Comparison of ENCODE assay signal across 41 cellular contexts in the genomic region with DNA sequence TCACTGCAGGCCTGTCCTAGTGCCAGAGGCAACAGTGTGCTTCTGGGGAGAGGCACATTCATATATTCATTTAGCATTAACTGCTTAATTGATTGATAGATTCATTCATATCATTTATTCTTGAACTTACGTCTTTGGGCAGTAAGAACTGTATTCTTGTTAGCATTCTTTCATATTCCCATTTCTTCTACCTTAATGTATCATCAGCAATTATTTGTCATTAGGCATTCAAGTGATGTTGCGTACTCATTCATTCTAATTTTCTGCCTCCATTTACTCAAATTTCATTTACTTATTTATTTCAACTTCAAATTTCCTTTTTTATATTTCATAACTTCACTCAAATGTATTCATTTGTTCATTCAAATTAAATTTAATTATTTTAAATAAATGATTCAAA. TPM values are rescaled to one million over a fixed set of nuclear protein-coding genes. Genes with fewer than 3 reads are reported as not detected.
DNase-seq lines count a peak whose midpoint lies in the region; ATAC-seq, FAIRE-seq and TF ChIP-seq lines count a peak whose summit lies in the region.
"Had no signal": no experiment of that assay in that cellular context is flagged by ENCODE, and none has a peak within 500 bp of the region (broad histone marks: within the 10 kb centered on the region; RNA-seq: fewer than 3 reads in every experiment).

No MANE protein-coding gene starts in this region.

- BruUV-seq in HepG2 (replicated peaks; lab: Mats Ljungman, UMichigan) (no TSS peak), K562 (replicated peaks; lab: Mats Ljungman, UMichigan) (no TSS peak)

- no peaks in the 10 kb centered on the region for H3K9me3 ChIP-seq in HepG2 (ENCODE audit: low read length)
- H3K9me3 ChIP-seq in right lobe of liver = no peaks in the 10 kb centered on the region
- no peaks in the 10 kb centered on the region for H3K9me3 ChIP-seq in A549
- H3K9me3 ChIP-seq in K562 (replicated peaks; ENCODE audit: control insufficient read depth, insufficient read depth, low read depth, low read length) = no peaks in the 10 kb centered on the region
- no peaks in the 10 kb centered on the region for H3K9me3 ChIP-seq in effector memory CD4-positive, alpha-beta T cell (ENCODE audit: control insufficient read depth, low read length)
- H3K9me3 ChIP-seq: BE2C had no signal

- H2AFZ ChIP-seq in HepG2 (ENCODE audit: low read length) = no peak overlapping the region
- no peak overlapping the region for H2AFZ ChIP-seq in K562 (ENCODE audit: low read depth, low read length)

- H3K27me3 ChIP-seq in HepG2 (ENCODE audit: control insufficient read depth in 1 of 2, insufficient read depth in 2 of 2, low read length in 2 of 2) = no peaks in the 10 kb centered on the region
- H3K27me3 ChIP-seq in right lobe of liver = no peaks in the 10 kb centered on the region
- peaks cover 9 to 20% of the 10 kb centered on the region in 2 experiments; a peak in 4 of 5 replicates for H3K27me3 ChIP-seq in K562 (ENCODE audit: control insufficient read depth in 2 of 2, insufficient read depth in 2 of 2, low read length in 2 of 2)
- no peaks in the 10 kb centered on the region for H3K27me3 ChIP-seq in effector memory CD4-positive, alpha-beta T cell (replicated peaks; ENCODE audit: control insufficient read depth, insufficient read depth, low read length, poor library complexity, severe bottlenecking)
- H3K27me3 ChIP-seq: BE2C; BLaER1; BLaER1 treated with 17β-estradiol and CSF1 and Interleukin-3, amounts not matched to agents 10 nM and 100 nM had no signal

- no peak for TF ChIP-seq POLR2A in HepG2 (IDR thresholded peaks at IDR 0.05; ENCODE audit: insufficient read depth in 1 of 2, low read depth in 2 of 2, low read length in 2 of 2)
- no peak for TF ChIP-seq POLR2A in right lobe of liver (IDR thresholded peaks at IDR 0.05)
- no peak for TF ChIP-seq POLR2A in A549 (IDR thresholded peaks at IDR 0.05; ENCODE audit: low read length)
- TF ChIP-seq POLR2A in K562 (conservative IDR thresholded peaks at IDR 0.05) = no peak

- H3K9me1 ChIP-seq in K562 (ENCODE audit: control insufficient read depth, insufficient read depth, low read length) = no peaks in the 10 kb centered on the region

- H3K4me2 ChIP-seq in HepG2 (ENCODE audit: low read depth, low read length) = no peak overlapping the region
- H3K4me2 ChIP-seq in A549 = no peak overlapping the region
- no peak overlapping the region for H3K4me2 ChIP-seq in K562 (ENCODE audit: insufficient read depth, low read length)
- H3K4me2 ChIP-seq: BLaER1; BLaER1 treated with 17β-estradiol and CSF1 and Interleukin-3, amounts not matched to agents 10 nM and 100 nM had no signal

- H3K27ac Mint-ChIP-seq in activated CD8-positive, alpha-beta T cell treated with anti-CD3 and anti-CD28 coated beads, Interleukin-2, amount 10 ng/mL, durations not matched to agents 7 days and 5 days = no peak overlapping the region
- H3K27ac Mint-ChIP-seq: B cell; CD14-positive monocyte; CD4-positive, alpha-beta memory T cell; CD4-positive, alpha-beta T cell; CD8-positive, alpha-beta memory T cell; CD8-positive, alpha-beta T cell had no signal

- H4K20me1 ChIP-seq in HepG2 (ENCODE audit: insufficient read depth, low read length) (no peaks in the 10 kb centered on the region), K562 (replicated peaks; ENCODE audit: control insufficient read depth, insufficient read depth, low read length) (no peaks in the 10 kb centered on the region)
- H4K20me1 ChIP-seq: BLaER1; BLaER1 treated with 17β-estradiol and CSF1 and Interleukin-3, amounts not matched to agents 10 nM and 100 nM had no signal

- H3K4me3 Mint-ChIP-seq in activated CD8-positive, alpha-beta T cell treated with anti-CD3 and anti-CD28 coated beads, Interleukin-2, amount 10 ng/mL, durations not matched to agents 7 days and 5 days = no peak overlapping the region
- H3K4me3 Mint-ChIP-seq: B cell; CD14-positive monocyte; CD4-positive, alpha-beta memory T cell; CD4-positive, alpha-beta T cell; CD8-positive, alpha-beta memory T cell; CD8-positive, alpha-beta T cell had no signal

- CTCF ChIA-PET in HepG2 (lab: Yijun Ruan, JAX; ENCODE audit: low intra/inter-chr PET ratio, low total read pairs) (no interaction called here), A549 (lab: Yijun Ruan, JAX) (no interaction called here), K562 (lab: Yijun Ruan, JAX; ENCODE audit: low intra/inter-chr PET ratio) (no interaction called here)
- CTCF ChIA-PET in activated CD8-positive, alpha-beta T cell treated with anti-CD3 and anti-CD28 coated beads, Interleukin-2, amount 10 ng/mL, durations not matched to agents 7 days and 5 days (lab: Charles Lee) = no interaction called here

- ATAC-seq in HepG2 = no peak
- ATAC-seq in right lobe of liver = no peak
- ATAC-seq in A549 = no peak
- ATAC-seq in K562 = no peak
- ATAC-seq in activated CD8-positive, alpha-beta T cell treated with anti-CD3 and anti-CD28 coated beads, Interleukin-2, amount 10 ng/mL, durations not matched to agents 7 days and 5 days = no peak
- ATAC-seq: CD8-positive, alpha-beta T cell had no signal

- H3K9ac ChIP-seq in HepG2 (ENCODE audit: insufficient read depth, low read depth, low read length) (no peak overlapping the region), K562 (ENCODE audit: insufficient read depth in 1 of 2, low read depth in 2 of 2, low read length in 2 of 2) (no peak overlapping the region)
- H3K9ac ChIP-seq: BLaER1; BLaER1 treated with 17β-estradiol and CSF1 and Interleukin-3, amounts not matched to agents 10 nM and 100 nM had no signal

- H3K9me3 Mint-ChIP-seq in activated CD8-positive, alpha-beta T cell treated with anti-CD3 and anti-CD28 coated beads, Interleukin-2, amount 10 ng/mL, durations not matched to agents 7 days and 5 days (ENCODE audit: insufficient read depth) = peaks cover 9% of the 10 kb centered on the region
- H3K9me3 Mint-ChIP-seq: CD4-positive, alpha-beta T cell had no signal

- FAIRE-seq in HepG2 (lab: Jason Lieb, UNC) = no peak
- peak; percentile 63 for FAIRE-seq in A549 (lab: Jason Lieb, UNC)
- FAIRE-seq in G401.6 (lab: Jason Lieb, UNC) = peak; percentile 54
- FAIRE-seq in K562 (lab: Jason Lieb, UNC) = no peak
- FAIRE-seq: A204.1, D721Med had no signal

- WGBS in HepG2 (ENCODE audit: low lambda C conversion rate) = 69% methylated on average over 2 of the region's 2 CpGs
- 70% methylated on average over 2 of the region's 2 CpGs for WGBS in right lobe of liver (ENCODE audit: insufficient coverage, low coverage, low lambda C conversion rate, missing lambda C conversion rate)
- 67% methylated on average over 2 of the region's 2 CpGs for WGBS in A549 (ENCODE audit: missing lambda C conversion rate)
- 52% methylated on average over 2 of the region's 2 CpGs for WGBS in K562 (ENCODE audit: insufficient coverage, low coverage, missing lambda C conversion rate)

- H3K36me3 Mint-ChIP-seq in activated CD8-positive, alpha-beta T cell treated with anti-CD3 and anti-CD28 coated beads, Interleukin-2, amount 10 ng/mL, durations not matched to agents 7 days and 5 days (ENCODE audit: low read depth) = no peaks in the 10 kb centered on the region
- H3K36me3 Mint-ChIP-seq: CD14-positive monocyte; CD8-positive, alpha-beta memory T cell; CD8-positive, alpha-beta T cell had no signal

- TF ChIP-seq EP300 in HepG2 (IDR thresholded peaks at IDR 0.05; ENCODE audit: low read depth in 2 of 2, low read length in 2 of 2) (no peak), HepG2 (CRISPR knock-in tag; IDR thresholded peaks at IDR 0.05; ENCODE audit: borderline replicate concordance) (no peak), A549 (IDR thresholded peaks at IDR 0.05) (no peak), K562 (IDR thresholded peaks at IDR 0.05; ENCODE audit: low read length) (no peak)

- H3K4me1 ChIP-seq in HepG2 (ENCODE audit: insufficient read depth, low read length) (no peaks in the 10 kb centered on the region), right lobe of liver (no peaks in the 10 kb centered on the region), A549 (no peaks in the 10 kb centered on the region), K562 (replicated peaks in 1 of 2; ENCODE audit: control insufficient read depth in 2 of 2, insufficient read depth in 2 of 2, low read length in 2 of 2) (no peaks in the 10 kb centered on the region)
- no peaks in the 10 kb centered on the region for H3K4me1 ChIP-seq in effector memory CD4-positive, alpha-beta T cell (ENCODE audit: control insufficient read depth, insufficient read depth, low read length, poor library complexity, severe bottlenecking)
- H3K4me1 ChIP-seq: BE2C; BLaER1; BLaER1 treated with 17β-estradiol and CSF1 and Interleukin-3, amounts not matched to agents 10 nM and 100 nM; Caco-2 had no signal

- H3K4me3 ChIP-seq in HepG2 (replicated peaks in 1 of 3; ENCODE audit: insufficient read depth in 1 of 3, low read depth in 2 of 3, low read length in 3 of 3) (no peak overlapping the region), right lobe of liver (no peak overlapping the region), A549 (no peak overlapping the region), K562 (no peak overlapping the region)
- H3K4me3 ChIP-seq in effector memory CD4-positive, alpha-beta T cell (ENCODE audit: insufficient read depth, low read depth, low read length, poor library complexity, severe bottlenecking) = no peak overlapping the region
- H3K4me3 ChIP-seq: BLaER1; BLaER1 treated with 17β-estradiol and CSF1 and Interleukin-3, amounts not matched to agents 10 nM and 100 nM had no signal

- POLR2A ChIA-PET in HepG2 (lab: Yijun Ruan, JAX) (no interaction called here), A549 (lab: Yijun Ruan, JAX) (no interaction called here), K562 (lab: Yijun Ruan, JAX) (interaction anchor here (0.6 to 0.8 kb wide), 2 partner anchors 10 to 54 kb away, joined by 3 read pairs; no protein-coding TSS in a partner anchor)
- POLR2A ChIA-PET in activated CD8-positive, alpha-beta T cell treated with anti-CD3 and anti-CD28 coated beads, Interleukin-2, amount 10 ng/mL, durations not matched to agents 7 days and 5 days (lab: Charles Lee) = no interaction called here

- H3K27me3 Mint-ChIP-seq in activated CD8-positive, alpha-beta T cell treated with anti-CD3 and anti-CD28 coated beads, Interleukin-2, amount 10 ng/mL, durations not matched to agents 7 days and 5 days (ENCODE audit: low read depth) = peaks cover 13% of the 10 kb centered on the region
- H3K27me3 Mint-ChIP-seq: CD4-positive, alpha-beta memory T cell; CD4-positive, alpha-beta T cell had no signal

- H3K79me2 ChIP-seq in HepG2 (ENCODE audit: insufficient read depth, low read length) (no peaks in the 10 kb centered on the region), K562 (ENCODE audit: control insufficient read depth, insufficient read depth, low read length) (no peaks in the 10 kb centered on the region)

- H3K27ac ChIP-seq in HepG2 (ENCODE audit: extremely low read length, insufficient read depth, low read length) (no peak overlapping the region), right lobe of liver (no peak overlapping the region), A549 (no peak overlapping the region), K562 (ENCODE audit: extremely low read depth, low read depth, low read length) (no peak overlapping the region)
- H3K27ac ChIP-seq in effector memory CD4-positive, alpha-beta T cell (ENCODE audit: insufficient read depth, low read length, poor library complexity, severe bottlenecking) = no peak overlapping the region
- H3K27ac ChIP-seq: 22Rv1; BLaER1; BLaER1 treated with 17β-estradiol and CSF1 and Interleukin-3, amounts not matched to agents 10 nM and 100 nM; C4-2B had no signal

- H3K36me3 ChIP-seq in HepG2 (replicated peaks in 1 of 2; ENCODE audit: control insufficient read depth in 1 of 2, insufficient read depth in 2 of 2, low read length in 2 of 2) (no peaks in the 10 kb centered on the region), right lobe of liver (no peaks in the 10 kb centered on the region), K562 (ENCODE audit: control insufficient read depth, insufficient read depth, low read length) (no peaks in the 10 kb centered on the region)
- no peaks in the 10 kb centered on the region for H3K36me3 ChIP-seq in effector memory CD4-positive, alpha-beta T cell (ENCODE audit: control insufficient read depth, insufficient read depth, low read length)
- H3K36me3 ChIP-seq: BE2C, BLaER1 had no signal

- in situ Hi-C loops in HepG2 (cut with HindIII; ENCODE audit: extremely low pct_ligation_motif_present, low pct_unique_long_range_greater_than_20kb) (no loop called here), K562 (cut with MboI) (no loop called here)

- TF ChIP-seq CTCF in HepG2 (CRISPR knock-in tag; IDR thresholded peaks at IDR 0.05) = no peak
- no peak for TF ChIP-seq CTCF in right lobe of liver (IDR thresholded peaks at IDR 0.05)
- no peak for TF ChIP-seq CTCF in A549 (IDR thresholded peaks at IDR 0.05)
- no peak for TF ChIP-seq CTCF in K562 (IDR thresholded peaks at IDR 0.05 in 2 of 3, conservative IDR thresholded peaks at IDR 0.05 in 1 of 3; ENCODE audit: insufficient read depth in 2 of 3, low read depth in 1 of 3, low read length in 3 of 3)

- intact Hi-C loops in HepG2 (cut with micrococcal nuclease; ENCODE audit: unreplicated experiment) = no loop called here
- intact Hi-C loops in right lobe of liver (cut with DNase I) = no loop called here
- intact Hi-C loops in K562 (cut with micrococcal nuclease) = no loop called here

- TF ChIP-seq RAD21 in HepG2 (CRISPR knock-in tag; IDR thresholded peaks at IDR 0.05) = no peak
- no peak for TF ChIP-seq RAD21 in A549 (conservative IDR thresholded peaks at IDR 0.05 in 1 of 2, IDR thresholded peaks at IDR 0.05 in 1 of 2)
- no peak for TF ChIP-seq RAD21 in K562 (CRISPR knock-in tag; conservative IDR thresholded peaks at IDR 0.05 in 1 of 2, IDR thresholded peaks at IDR 0.05 in 1 of 2)

- DNase-seq in HepG2 (ENCODE audit: low spot score) (no peak), right lobe of liver (no peak), A549 (ENCODE audit: low read depth in 1 of 2, low spot score in 1 of 2) (no peak), K562 (ENCODE audit: extremely low read depth in 1 of 4, low spot score in 3 of 4) (no peak), DMS153 treated with DMSO at 0.1 percent for 48 hours (lab: John Stamatoyannopoulos, UW; ENCODE audit: unreplicated experiment) (no peak)
- no peak for DNase-seq in activated CD8-positive, alpha-beta T cell treated with anti-CD3 and anti-CD28 coated beads, Interleukin-2, amount 10 ng/mL, durations not matched to agents 7 days and 5 days
- no peak for DNase-seq in effector memory CD4-positive, alpha-beta T cell
- DNase-seq: 8988T; ACHN; AML-193; BE2C; C1 segment of cervical spinal cord; Caco-2; Calu3; CD4-positive, alpha-beta memory T cell; CD4-positive, alpha-beta T cell; CD4-positive, CD25-positive, alpha-beta regulatory T cell; CD8-positive, alpha-beta memory T cell; CD8-positive, alpha-beta T cell; COR-L47; DMS 273 treated with DMSO at 0.1 percent for 48 hours; DMS153; DMS53; DMS79; DMS79 treated with DMSO at 0.1 percent for 48 hours; DND-41; EL had no signal

- H3K4me1 Mint-ChIP-seq in activated CD8-positive, alpha-beta T cell treated with anti-CD3 and anti-CD28 coated beads, Interleukin-2, amount 10 ng/mL, durations not matched to agents 7 days and 5 days (ENCODE audit: low read depth) = no peaks in the 10 kb centered on the region
- H3K4me1 Mint-ChIP-seq: B cell; CD14-positive monocyte; CD4-positive, alpha-beta memory T cell; CD8-positive, alpha-beta memory T cell had no signal

RNA-seq across cellular contexts. Expression of gene CCR4, which starts 31.5 kb away (rescaled TPM):
- total RNA-seq in HepG2 (2016; rRNA removed; fragmentation: Illumina TruSeq; extraction: Trizol) (0.04 and 0.06 TPM in 2 replicates), right lobe of liver (under 1 TPM; 0.06 to 0.23 (median 0.11) TPM), K562 (2014; rRNA removed) (0.20 and 0.45 TPM in 2 replicates), K562 (2014; rRNA removed; fragmentation: Illumina TruSeq; extraction: Trizol) (0.22 and 0.45 TPM in 2 replicates), K562 (2015; rRNA removed; fragmentation: Illumina TruSeq; extraction: Trizol) (0.04 TPM in 1 of 2 replicates, not detected in the other), K562 (2021) (0.47 and 0.49 TPM in 2 replicates)
- not detected in 2 replicates for total RNA-seq in HepG2 (2016; cell fraction: cytosol; rRNA removed; fragmentation: Illumina TruSeq; extraction: Trizol; ENCODE audit: low read depth)
- total RNA-seq in HepG2 (2016; cell fraction: insoluble cytoplasmic fraction; rRNA removed; fragmentation: Illumina TruSeq; extraction: Trizol) = 0.06 and 0.11 TPM in 2 replicates
- not detected in 2 replicates for total RNA-seq in HepG2 (2016; cell fraction: membrane; rRNA removed; fragmentation: Illumina TruSeq; extraction: Trizol)
- 0.16 TPM in 1 of 2 replicates, not detected in the other for total RNA-seq in HepG2 (2016; cell fraction: nucleus; rRNA removed; fragmentation: Illumina TruSeq; extraction: Trizol)
- polyA plus RNA-seq in HepG2 (2011; rRNA removed) (0.05 TPM in 2 replicates), A549 (2011; rRNA removed) (0.03 TPM in 1 of 2 replicates, not detected in the other), A549 (2017; fragmentation: RNase III; extraction: RNeasy Plus Mini Kit Qiagen cat#74134 plus additional on column Dnase treatment) (not detected in 3 replicates), K562 (2011; rRNA removed) (0.27 and 0.47 TPM in 2 replicates), K562 (2014; fragmentation: Illumina TruSeq; extraction: Trizol) (0.28 and 0.33 TPM in 2 replicates), K562 (2014; fragmentation: Nextera tagmentation; extraction: Ambion mirVana) (under 1 TPM in 1 of 2 experiments, not detected in 1; 0.04 TPM), K562 (2014; rRNA removed) (0.19 and 0.20 TPM in 2 replicates)
- polyA plus RNA-seq in HepG2 (2011; cell fraction: cytosol; rRNA removed) = 0.01 TPM in 1 of 2 replicates, not detected in the other
- polyA plus RNA-seq in HepG2 (2011; cell fraction: nucleus; rRNA removed) = 0.05 and 0.06 TPM in 2 replicates
- not detected in 2 replicates for polyA plus RNA-seq in HepG2 (2012)
- polyA plus RNA-seq in HepG2 (2016; cell fraction: cytosol; fragmentation: Illumina TruSeq; extraction: Trizol; ENCODE audit: low read depth) = not detected in 2 replicates
- not detected in 2 replicates for polyA plus RNA-seq in HepG2 (2016; cell fraction: insoluble cytoplasmic fraction; fragmentation: Illumina TruSeq; extraction: Trizol; ENCODE audit: low read depth)
- not detected in 2 replicates for polyA plus RNA-seq in HepG2 (2016; cell fraction: membrane; fragmentation: Illumina TruSeq; extraction: Trizol; ENCODE audit: low read depth)
- 0.24 and 0.29 TPM in 2 replicates for polyA plus RNA-seq in HepG2 (2016; cell fraction: nucleus; fragmentation: Illumina TruSeq; extraction: Trizol; ENCODE audit: insufficient read depth, low read depth)
- polyA minus RNA-seq in HepG2 (2011; rRNA and poly(A)+ RNA removed; ENCODE audit: low replicate concordance) = 0.05 and 0.16 TPM in 2 replicates
- not detected in 2 replicates for polyA minus RNA-seq in HepG2 (2011; cell fraction: cytosol; rRNA and poly(A)+ RNA removed)
- 0.37 TPM in 1 of 2 replicates, not detected in the other for polyA minus RNA-seq in HepG2 (2011; cell fraction: nucleus; rRNA and poly(A)+ RNA removed)
- polyA plus RNA-seq in A549 (2012; cell fraction: cytosol; rRNA removed) = not detected in 2 replicates
- polyA plus RNA-seq in A549 (2012; cell fraction: nucleus; rRNA removed) = 0.01 and 0.02 TPM in 2 replicates
- 0.15 TPM in 1 of 2 replicates, not detected in the other for polyA minus RNA-seq in A549 (2011; rRNA and poly(A)+ RNA removed)
- 0.65 and 1.2 TPM in 2 replicates for total RNA-seq in K562 (2011; cell fraction: chromatin; rRNA removed; ENCODE audit: low replicate concordance)
- 0.83 and 0.92 TPM in 2 replicates for total RNA-seq in K562 (2011; cell fraction: nucleolus; rRNA removed)
- total RNA-seq in K562 (2011; cell fraction: nucleoplasm; rRNA removed) = 0.88 and 1.1 TPM in 2 replicates
- polyA plus RNA-seq in K562 (2011; cell fraction: cytosol; rRNA removed) = 0.25 and 0.36 TPM in 2 replicates
- 0.17 and 0.21 TPM in 2 replicates for polyA plus RNA-seq in K562 (2011; cell fraction: nucleus; rRNA removed)
- 0.07 TPM in 2 replicates for polyA plus RNA-seq in K562 (2012)
- polyA minus RNA-seq in K562 (2011; rRNA and poly(A)+ RNA removed) = 0.39 and 0.77 TPM in 2 replicates
- 0.38 and 0.64 TPM in 2 replicates for polyA minus RNA-seq in K562 (2011; cell fraction: cytosol; rRNA and poly(A)+ RNA removed)
- 0.22 and 0.27 TPM in 2 replicates for polyA minus RNA-seq in K562 (2011; cell fraction: nucleus; rRNA and poly(A)+ RNA removed)
- 1 to 10 TPM; 2.9 TPM for total RNA-seq in activated CD8-positive, alpha-beta T cell treated with anti-CD3 and anti-CD28 coated beads, Interleukin-2, amount 10 ng/mL, durations not matched to agents 7 days and 5 days
- total RNA-seq: A172, A673, Caco-2, Calu3, Daoy had no signal
- polyA plus RNA-seq: AG04450, BJ had no signal

Comparison
In these comparisons a context has a peak if more than half of its experiments do, and no peak if none do; other contexts are left out.
1. Of the 241 proteins assayed by ChIP-seq in both HepG2 and K562: peak only in HepG2: MAFK; only in K562: MAFF; in both: none; in neither: 239.